Comparison of ENCODE assay signal across 29 cellular contexts in genomic region chr9:111186021-111186420, GRCh38.
"Had no signal": no experiment of that assay in that cellular context is flagged by ENCODE, and none has a peak within 500 bp of the region (broad histone marks: within the 10 kb centered on the region; RNA-seq: fewer than 3 reads in every experiment).

No MANE protein-coding gene starts in this region.

- H3K36me3 ChIP-seq: ascending aorta, cardiac muscle cell had no signal

- H3K27ac ChIP-seq: ascending aorta, cardiac muscle cell, VCaP had no signal

- H3K4me3 ChIP-seq: ascending aorta, cardiac muscle cell had no signal

- DNase-seq: activated B cell treated with CpG ODN at 0.5 μM for 24 hours; activated CD4-positive, alpha-beta memory T cell treated with anti-CD3 and anti-CD28 coated beads, Interleukin-2, amount 10 ng/mL, durations not matched to agents 7 days and 5 days; activated CD4-positive, alpha-beta T cell treated with anti-CD3 and anti-CD28 coated beads for 1 hour; activated CD4-positive, alpha-beta T cell treated with anti-CD3 and anti-CD28 coated beads for 36 hours; activated CD4-positive, alpha-beta T cell treated with anti-CD3 and anti-CD28 coated beads for 48 hours; activated CD4-positive, alpha-beta T cell treated with anti-CD3 and anti-CD28 coated beads, Interleukin-2, amount 10 ng/mL, durations not matched to agents 7 days and 5 days; activated CD4-positive, alpha-beta T cell treated with anti-CD3 and anti-CD28 coated beads, Interleukin-2, amount 50 U/mL, for 48 hours; activated CD8-positive, alpha-beta memory T cell treated with anti-CD3 and anti-CD28 coated beads for 24 hours; activated CD8-positive, alpha-beta memory T cell treated with anti-CD3 and anti-CD28 coated beads, Interleukin-2, amount 10 ng/mL, durations not matched to agents 7 days and 5 days; activated CD8-positive, alpha-beta memory T cell treated with anti-CD3 and anti-CD28 coated beads, Interleukin-2, amount 50 U/mL, for 48 hours; activated CD8-positive, alpha-beta T cell treated with anti-CD3 and anti-CD28 coated beads, Interleukin-2, amount 10 ng/mL, durations not matched to agents 7 days and 5 days; activated effector memory CD4-positive, alpha-beta T cell treated with Interleukin-2 at 50 U/mL for 16 hours; activated gamma-delta T cell; activated naive CD4-positive, alpha-beta T cell treated with anti-CD3 and anti-CD28 coated beads, Interleukin-2, amount 10 ng/mL, durations not matched to agents 7 days and 5 days; activated naive CD4-positive, alpha-beta T cell treated with Interleukin-2 at 50 U/mL for 16 hours; activated naive CD8-positive, alpha-beta T cell treated with anti-CD3 and anti-CD28 coated beads, Interleukin-2, amount 10 ng/mL, durations not matched to agents 7 days and 5 days; activated naive CD8-positive, alpha-beta T cell treated with anti-CD3 and anti-CD28 coated beads, Interleukin-2, amount 50 U/mL, for 24 hours; activated T-cell treated with anti-CD3 and anti-CD28 coated beads, Interleukin-2, amount 50 U/mL, for 24 hours; activated T-cell treated with anti-CD3 and anti-CD28 coated beads, Interleukin-2, amount 50 U/mL, for 48 hours; amygdala; anterior cingulate cortex; caudate nucleus; cerebellar nuclear complex; T-helper 17 cell had no signal

- FAIRE-seq: bronchial epithelial cell, TTC549 had no signal

- ATAC-seq: activated CD4-positive, alpha-beta T cell treated with anti-CD3 and anti-CD28 coated beads for 36 hours; activated CD8-positive, alpha-beta memory T cell treated with anti-CD3 and anti-CD28 coated beads, Interleukin-2, amount 10 ng/mL, durations not matched to agents 7 days and 5 days; activated CD8-positive, alpha-beta T cell treated with anti-CD3 and anti-CD28 coated beads, Interleukin-2, amount 10 ng/mL, durations not matched to agents 7 days and 5 days; activated naive CD8-positive, alpha-beta T cell treated with anti-CD3 and anti-CD28 coated beads, Interleukin-2, amount 50 U/mL, for 24 hours; T-helper 17 cell had no signal

- H3K9me3 ChIP-seq: ascending aorta had no signal

- H3K4me1 ChIP-seq: ascending aorta had no signal

- H3K27me3 ChIP-seq: ascending aorta, cardiac muscle cell had no signal
